Comparison of ENCODE assay signal across 8 cellular contexts in genomic region chr17:18183334-18184142, GRCh38. TPM values are rescaled to one million over a fixed set of nuclear protein-coding genes. Genes with fewer than 3 reads are reported as not detected.
A peak's percentile ranks its signal among the peaks of the same experiment; 100 is the strongest.
DNase-seq lines count a peak whose midpoint lies in the region; ATAC-seq, FAIRE-seq and TF ChIP-seq lines count a peak whose summit lies in the region.

Gene ALKBH5 (plus strand): TSS chr17:18183828. CDS start chr17:18184244, 416 bp downstream.

- peaks cover 8 to 20% of the 10 kb centered on the region in 2 donors for H3K4me1 ChIP-seq in small intestine (ENCODE audit: control insufficient read depth in 2 of 2, insufficient read depth in 1 of 2, low read depth in 1 of 2, low read length in 1 of 2)

- H3K27me3 ChIP-seq in bronchial epithelial cell (ENCODE audit: control insufficient read depth, insufficient read depth, low read length) (no peaks in the 10 kb centered on the region), small intestine (ENCODE audit: control insufficient read depth in 2 of 2, insufficient read depth in 2 of 2, low read length in 2 of 2) (no peaks in the 10 kb centered on the region)

- FAIRE-seq in bronchial epithelial cell (lab: Jason Lieb, UNC), result no peak
- no peak for FAIRE-seq in small intestine (lab: Jason Lieb, UNC)

- peak; percentile 80 for ATAC-seq in GM18909 (IDR thresholded peaks at IDR 0.05; ENCODE audit: poor library complexity, unreplicated experiment)
- peak; percentile 85 for ATAC-seq in HG03175 (IDR thresholded peaks at IDR 0.05; ENCODE audit: unreplicated experiment)

- WGBS in small intestine, 3 donors, result 0 to 1% (median 1%) methylated on average over 57 to 98 of the region's 98 CpGs

- H3K4me3 ChIP-seq in AG09309 (ENCODE audit: control insufficient read depth, low read depth, low read length), result peak within 1 kb of the TSS; percentile 62
- peak within 1 kb of the TSS; percentile 83 for H3K4me3 ChIP-seq in WI38 (ENCODE audit: low read depth, low read length)
- H3K4me3 ChIP-seq in bronchial epithelial cell (ENCODE audit: low read depth, low read length), result peak within 1 kb of the TSS; percentile 85
- peak within 1 kb of the TSS; percentile 75 to 92 for H3K4me3 ChIP-seq in small intestine (ENCODE audit: low read depth in 1 of 2, low read length in 2 of 2)

- no peaks in the 10 kb centered on the region for H3K9me3 ChIP-seq in small intestine (ENCODE audit: control insufficient read depth, low read depth)

- DNase-seq in AG09309 (ENCODE audit: low read depth), result peak; percentile 100
- DNase-seq in NCI-H2227 treated with DMSO at 0.1 percent for 48 hours (lab: John Stamatoyannopoulos, UW), result peak; percentile 95
- peak; percentile 98 for DNase-seq in bronchial epithelial cell (ENCODE audit: low read depth)
- DNase-seq in iPS-NIHi11 (ENCODE audit: low spot score), result peak; percentile 99
- peak; percentile 99 for DNase-seq in small intestine

- peak within 1 kb of the TSS; percentile 93 to 96 for H3K27ac ChIP-seq in small intestine (ENCODE audit: low read depth in 1 of 2, low read length in 1 of 2)

- no peaks in the 10 kb centered on the region for H3K36me3 ChIP-seq in bronchial epithelial cell (ENCODE audit: control insufficient read depth, insufficient read depth, low read length)
- H3K36me3 ChIP-seq in small intestine (ENCODE audit: control insufficient read depth in 2 of 2, insufficient read depth in 2 of 2, low read length in 2 of 2), result no peaks in the 10 kb centered on the region

- TF ChIP-seq CTCF in AG09309 (IDR thresholded peaks at IDR 0.05; ENCODE audit: control insufficient read depth, insufficient read depth, low read depth, low read length, missing control alignments) (peak; percentile 41), WI38 (IDR thresholded peaks at IDR 0.05; ENCODE audit: low read depth, low read length) (0 out of 2 replicates have a peak, but pooled peaks have one; percentile 6), bronchial epithelial cell (IDR thresholded peaks at IDR 0.05; ENCODE audit: insufficient read depth, low read length, severe bottlenecking) (peak; percentile 31)

RNA-seq across cellular contexts. Expression of gene ALKBH5, which starts in this region (rescaled TPM):
- total RNA-seq in bronchial epithelial cell, result 96.3 and 104 TPM in 2 replicates
- polyA plus RNA-seq in small intestine, result 10 to 100 TPM; 36.2 to 42.8 (median 38.4) TPM

Comparison
In these comparisons a context has a peak if more than half of its experiments do, and no peak if none do; other contexts are left out.
1. Peak in every context shown above with its lines: DNase-seq, ATAC-seq, H3K4me3 ChIP-seq and H3K27ac ChIP-seq.